In the genomic region with DNA sequence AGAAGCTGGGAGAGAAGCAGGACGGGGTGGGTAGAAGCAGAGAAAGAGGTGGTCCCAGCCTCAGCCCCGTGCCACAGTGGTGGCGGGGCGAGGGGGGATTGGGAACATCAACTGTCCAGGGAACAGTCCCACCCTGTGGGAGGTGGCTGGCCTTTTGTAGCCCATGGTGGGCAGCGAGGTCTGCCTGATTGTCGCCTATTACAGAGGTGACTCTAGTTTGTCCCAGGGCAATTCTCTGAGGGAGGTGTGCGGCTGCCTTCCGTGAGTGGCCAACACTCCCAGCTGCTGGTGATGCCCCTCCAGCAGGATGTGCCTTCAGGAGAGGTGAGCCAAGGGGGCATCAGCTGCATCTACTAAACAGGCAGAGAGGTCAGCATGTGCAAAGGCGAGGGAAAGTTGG, we compare ENCODE assay signal across 13 cellular contexts.
"Had no signal": no experiment of that assay in that cellular context is flagged by ENCODE, and none has a peak within 500 bp of the region (broad histone marks: within the 10 kb centered on the region; RNA-seq: fewer than 3 reads in every experiment).

No MANE protein-coding gene starts in this region.

- H3K9me3 ChIP-seq: adrenal gland, neutrophil, spleen, thyroid gland, vagina had no signal

- H3K27ac ChIP-seq: neutrophil, SK-N-MC, spleen, thyroid gland, vagina had no signal

- H3K36me3 ChIP-seq: adrenal gland, neutrophil, spleen, thyroid gland, vagina had no signal

- DNase-seq: activated CD4-positive, alpha-beta T cell treated with anti-CD3 and anti-CD28 coated beads, Interleukin-2, amount 50 U/mL, for 1 hour; activated CD8-positive, alpha-beta memory T cell treated with anti-CD3 and anti-CD28 coated beads for 24 hours; activated naive CD4-positive, alpha-beta T cell treated with anti-CD3 and anti-CD28 coated beads, Interleukin-2, amount 10 ng/mL, durations not matched to agents 7 days and 5 days; activated T-cell treated with anti-CD3 and anti-CD28 coated beads for 4 hours; spleen; T-cell; T-helper 9 cell had no signal

- H3K4me3 ChIP-seq: adrenal gland, SK-N-MC, spleen, thyroid gland, vagina had no signal

- ATAC-seq: T-cell had no signal

- H3K9me3 Mint-ChIP-seq: activated naive CD4-positive, alpha-beta T cell treated with anti-CD3 and anti-CD28 coated beads, Interleukin-2, amount 10 ng/mL, durations not matched to agents 7 days and 5 days; activated T-helper 2 cell treated with anti-CD3 and anti-CD28 coated beads, Interferon-gamma antibody, Interleukin-2, Interleukin-4, amounts not matched to agents 10 μg/mL and 5 μg/mL and 100 μg/mL, durations not matched to agents 14 hours and 24 hours and 36 hours; T-cell had no signal

- H3K27me3 ChIP-seq: adrenal gland, spleen, thyroid gland, vagina had no signal

- H3K4me1 ChIP-seq: thyroid gland, vagina had no signal

- H3K4me3 Mint-ChIP-seq: activated naive CD4-positive, alpha-beta T cell treated with anti-CD3 and anti-CD28 coated beads, Interleukin-2, amount 10 ng/mL, durations not matched to agents 7 days and 5 days; T-cell had no signal

- H3K36me3 Mint-ChIP-seq: activated naive CD4-positive, alpha-beta T cell treated with anti-CD3 and anti-CD28 coated beads, Interleukin-2, amount 10 ng/mL, durations not matched to agents 7 days and 5 days; T-cell had no signal

- H3K27ac Mint-ChIP-seq: activated naive CD4-positive, alpha-beta T cell treated with anti-CD3 and anti-CD28 coated beads, Interleukin-2, amount 10 ng/mL, durations not matched to agents 7 days and 5 days; activated T-helper 2 cell treated with anti-CD3 and anti-CD28 coated beads, Interferon-gamma antibody, Interleukin-2, Interleukin-4, amounts not matched to agents 10 μg/mL and 5 μg/mL and 100 μg/mL, durations not matched to agents 14 hours and 24 hours and 36 hours; T-cell had no signal
